In genomic region chr5:169303119-169303515, GRCh38 we compare ENCODE assay signal across 12 cellular contexts. TPM values are rescaled to one million over a fixed set of nuclear protein-coding genes. Genes with fewer than 3 reads are reported as not detected.
A peak's percentile ranks its signal among the peaks of the same experiment; 100 is the strongest.
DNase-seq lines count a peak whose midpoint lies in the region; TF ChIP-seq lines count a peak whose summit lies in the region.
"Had no signal": no experiment of that assay in that cellular context is flagged by ENCODE, and none has a peak within 500 bp of the region (broad histone marks: within the 10 kb centered on the region; RNA-seq: fewer than 3 reads in every experiment).

No MANE protein-coding gene starts in this region.

- no peak overlapping the region for H2BK120ac ChIP-seq in mesendoderm (ENCODE audit: low read depth, low read length)

- H3K56ac ChIP-seq in mesendoderm (ENCODE audit: low read length), result no peak overlapping the region

- no peak overlapping the region for H3K18ac ChIP-seq in mesendoderm (ENCODE audit: low read length)

- peak overlapping the region; percentile 69 for H2AFZ ChIP-seq in GM23248

- no peak overlapping the region for H3K23ac ChIP-seq in mesendoderm (ENCODE audit: low read length)

- no peak overlapping the region for H3K4ac ChIP-seq in mesendoderm (ENCODE audit: low read depth, low read length)

- H3K36me3 ChIP-seq in GM23248 (ENCODE audit: low read depth) (no peaks in the 10 kb centered on the region), colonic mucosa (no peaks in the 10 kb centered on the region), mesendoderm (ENCODE audit: control insufficient read depth, insufficient read depth, low read length) (no peaks in the 10 kb centered on the region)
- H3K36me3 ChIP-seq: BLaER1 treated with 17β-estradiol and CSF1 and Interleukin-3, amounts not matched to agents 10 nM and 100 nM had no signal

- intact Hi-C loops in colonic mucosa (cut with DNase I), result loop anchor here (10.0 kb wide), 1 partner anchor 618 kb away; no protein-coding TSS in a partner anchor

- H3K4me2 ChIP-seq in GM23248 (ENCODE audit: unreplicated experiment), result peak overlapping the region; percentile 96
- H3K4me2 ChIP-seq in mesendoderm (ENCODE audit: low read length), result no peak overlapping the region

- no peaks in the 10 kb centered on the region for H3K27me3 ChIP-seq in GM23248 (replicated peaks; ENCODE audit: insufficient read depth)
- H3K27me3 ChIP-seq in colonic mucosa, result peaks cover 20% of the 10 kb centered on the region
- peaks cover 11% of the 10 kb centered on the region for H3K27me3 ChIP-seq in mesendoderm (ENCODE audit: insufficient read depth, low read length, poor library complexity)

- in situ Hi-C loops in GM23248 (cut with MboI), result loop anchor here (10.0 kb wide), 1 partner anchor 318 kb away; no protein-coding TSS in a partner anchor

- peak; percentile 48 for DNase-seq in GM23248
- no peak for DNase-seq in RWPE1 (ENCODE audit: low spot score)
- DNase-seq in fibroblast of mammary gland (ENCODE audit: low read depth), result peak; percentile 41
- peak; percentile 12 for DNase-seq in skeletal muscle cell (ENCODE audit: low read depth)
- DNase-seq in colonic mucosa, result no peak
- no peak for DNase-seq in COLO668 (lab: John Stamatoyannopoulos, UW; ENCODE audit: unreplicated experiment)
- DNase-seq in mesendoderm, result no peak
- DNase-seq: DMS153 had no signal

- no peak overlapping the region for H4K8ac ChIP-seq in mesendoderm (ENCODE audit: low read depth, low read length)

- H3K4me1 ChIP-seq in GM23248 (ENCODE audit: insufficient read depth), result peaks cover 40% of the 10 kb centered on the region
- no peaks in the 10 kb centered on the region for H3K4me1 ChIP-seq in colonic mucosa
- H3K4me1 ChIP-seq in mesendoderm (ENCODE audit: control insufficient read depth, low read depth, low read length), result no peaks in the 10 kb centered on the region

- H3K79me1 ChIP-seq in mesendoderm (ENCODE audit: low read length), result no peaks in the 10 kb centered on the region

- CTCF ChIA-PET in RWPE1 (lab: Yijun Ruan, JAX), result interaction anchor here (0.6 to 2.0 kb wide), 11 partner anchors 9 to 1537 kb away, joined by 3 to 12 read pairs (median 3); no protein-coding TSS in a partner anchor

- H3K9me3 ChIP-seq in GM23248 (ENCODE audit: low read depth) (no peaks in the 10 kb centered on the region), colonic mucosa (no peaks in the 10 kb centered on the region)

- H4K5ac ChIP-seq in mesendoderm (ENCODE audit: low read length), result no peak overlapping the region

- H3K27ac ChIP-seq in GM23248 (peak overlapping the region; percentile 34), RWPE1 (peak overlapping the region; percentile 64), colonic mucosa (no peak overlapping the region), mesendoderm (ENCODE audit: low read depth, low read length) (no peak overlapping the region)
- H3K27ac ChIP-seq: BLaER1 treated with 17β-estradiol and CSF1 and Interleukin-3, amounts not matched to agents 10 nM and 100 nM had no signal

- POLR2A ChIA-PET in RWPE1 (lab: Yijun Ruan, JAX; ENCODE audit: low non-redundant PET), result no interaction called here

- peaks cover 15% of the 10 kb centered on the region for H3K79me2 ChIP-seq in GM23248 (ENCODE audit: insufficient read depth)
- H3K79me2 ChIP-seq in mesendoderm (ENCODE audit: control insufficient read depth, insufficient read depth, low read length), result no peaks in the 10 kb centered on the region

- H3K4me3 ChIP-seq in GM23248 (no peak overlapping the region), fibroblast of mammary gland (ENCODE audit: control insufficient read depth, low read depth, low read length) (no peak overlapping the region), skeletal muscle cell (ENCODE audit: low read depth, low read length) (no peak overlapping the region), colonic mucosa (no peak overlapping the region), mesendoderm (ENCODE audit: low read length) (no peak overlapping the region)
- H3K4me3 ChIP-seq: BLaER1 treated with 17β-estradiol and CSF1 and Interleukin-3, amounts not matched to agents 10 nM and 100 nM had no signal

- H2BK15ac ChIP-seq in mesendoderm (replicated peaks; ENCODE audit: low read depth), result no peak overlapping the region

- no peaks in the 10 kb centered on the region for H3K9me2 ChIP-seq in GM23248 (ENCODE audit: insufficient read depth)

- no peaks in the 10 kb centered on the region for H4K20me1 ChIP-seq in GM23248 (ENCODE audit: insufficient read depth)

- no peak for TF ChIP-seq CTCF in RWPE1 (conservative IDR thresholded peaks at IDR 0.05; ENCODE audit: low read depth)
- TF ChIP-seq CTCF in fibroblast of mammary gland (conservative IDR thresholded peaks at IDR 0.05; ENCODE audit: control insufficient read depth, insufficient read depth, low read depth, low read length), result no peak
- no peak for TF ChIP-seq CTCF in colonic mucosa (IDR thresholded peaks at IDR 0.05)

- H3K9ac ChIP-seq in GM23248 (no peak overlapping the region), colonic mucosa (ENCODE audit: low read depth in 2 of 2, low read length in 2 of 2) (no peak overlapping the region), mesendoderm (ENCODE audit: low read length) (no peak overlapping the region)
- H3K9ac ChIP-seq: BLaER1 treated with 17β-estradiol and CSF1 and Interleukin-3, amounts not matched to agents 10 nM and 100 nM had no signal

- no peak overlapping the region for H2BK5ac ChIP-seq in mesendoderm (ENCODE audit: low read length)

- no peak overlapping the region for H2AK5ac ChIP-seq in mesendoderm (ENCODE audit: low read length)

- H3F3A ChIP-seq in GM23248 (ENCODE audit: insufficient read depth), result peaks cover 21% of the 10 kb centered on the region

RNA-seq across cellular contexts. Expression of gene SLIT3, which starts 2.2 kb away (rescaled TPM):
- 49.4 and 61.9 TPM in 2 replicates for total RNA-seq in GM23248 (2014; rRNA removed; shearing (Covaris generic))
- polyA plus RNA-seq in GM23248 (2016; fragmentation: Nextera tagmentation; extraction: Ambion mirVana), result 98.9 and 100 TPM in 2 replicates
- 1 to 10 TPM; 3.4 to 7.6 TPM for total RNA-seq in colonic mucosa
- polyA plus RNA-seq in mesendoderm (2013, experiment 1 of 2), result 0.13 TPM
- 0.10 TPM for polyA plus RNA-seq in mesendoderm (2013, experiment 2 of 2)
- total RNA-seq: Calu3; CD4-positive, alpha-beta memory T cell; OCI-LY7 had no signal
- polyA plus RNA-seq: CD4-positive, alpha-beta memory T cell had no signal

Comparison
In these comparisons a context has a peak if more than half of its experiments do, and no peak if none do; other contexts are left out.
1. DNase-seq: peak in GM23248 (single experiment), fibroblast of mammary gland (single experiment) and skeletal muscle cell (single experiment); none in RWPE1 (single experiment), colonic mucosa (single experiment), COLO668 (single experiment) and mesendoderm (single experiment).
2. H3K27ac ChIP-seq: peak in GM23248 (single experiment) and RWPE1 (single experiment); none in colonic mucosa (single experiment) and mesendoderm (single experiment).